ENCODE assay signal across 33 cellular contexts in the genomic region with DNA sequence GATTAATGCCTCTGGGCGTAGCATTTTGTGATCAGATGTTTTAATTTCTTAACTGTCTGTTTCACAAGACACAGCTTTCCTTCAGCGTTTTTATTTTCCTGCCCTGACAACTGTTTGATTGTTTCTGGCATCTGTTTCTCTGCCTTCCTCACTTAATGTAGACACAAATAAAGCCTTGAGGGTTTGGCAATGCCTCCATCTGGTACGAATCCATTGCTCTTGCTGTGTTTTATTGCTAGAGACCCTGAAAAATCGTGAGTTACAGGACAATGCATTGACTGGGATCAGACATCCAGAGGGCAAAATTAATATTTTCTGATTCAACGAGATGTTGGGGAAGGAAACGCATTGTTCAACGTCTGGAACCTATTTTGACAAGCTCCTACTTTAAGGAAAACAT.
"Had no signal": no experiment of that assay in that cellular context is flagged by ENCODE, and none has a peak within 500 bp of the region (broad histone marks: within the 10 kb centered on the region; RNA-seq: fewer than 3 reads in every experiment).

No MANE protein-coding gene starts in this region.

- H3K4me1 Mint-ChIP-seq: activated CD4-positive, alpha-beta T cell treated with anti-CD3 and anti-CD28 coated beads, Interleukin-2, amount 10 ng/mL, durations not matched to agents 24 days and 14 days; activated T-helper 17 cell treated with anti-CD3 and anti-CD28 coated beads, Interleukin-2, amount 50 U/mL, for 72 hours; neural crest cell; stimulated activated naive CD8-positive, alpha-beta T cell treated with anti-CD3 and anti-CD28 coated beads, Interleukin-15, amount 100 ng/mL, for 72 hours; T-helper 17 cell had no signal

- H3K36me3 Mint-ChIP-seq: activated CD4-positive, alpha-beta memory T cell treated with anti-CD3 and anti-CD28 coated beads for 36 hours; naive thymus-derived CD8-positive, alpha-beta T cell; type B pancreatic cell had no signal

- H3K9me3 Mint-ChIP-seq: activated CD4-positive, alpha-beta T cell treated with anti-CD3 and anti-CD28 coated beads, Interleukin-2, amount 10 ng/mL, durations not matched to agents 24 days and 14 days; stimulated activated naive CD8-positive, alpha-beta T cell treated with anti-CD3 and anti-CD28 coated beads, Interleukin-15, amount 100 ng/mL, for 72 hours; type B pancreatic cell had no signal

- H3K27me3 Mint-ChIP-seq: activated CD4-positive, alpha-beta memory T cell treated with anti-CD3 and anti-CD28 coated beads for 36 hours; naive thymus-derived CD8-positive, alpha-beta T cell; stimulated activated memory B cell treated with anti-CD40 and anti-IgM and Interleukin-4, amounts not matched to agents 10 μg/mL and 1 μg/mL and 100 μg/mL, for 72 hours; stimulated activated naive CD8-positive, alpha-beta T cell treated with anti-CD3 and anti-CD28 coated beads, Interleukin-15, amount 100 ng/mL, for 72 hours; T-helper 17 cell; type B pancreatic cell had no signal

- H3K4me2 ChIP-seq: smooth muscle cell had no signal

- H3K4me1 ChIP-seq: breast epithelium, gastrocnemius medialis, parathyroid adenoma, psoas muscle, uterus had no signal

- H3K27ac Mint-ChIP-seq: activated CD4-positive, alpha-beta memory T cell treated with anti-CD3 and anti-CD28 coated beads for 36 hours; activated CD4-positive, alpha-beta T cell treated with anti-CD3 and anti-CD28 coated beads, Interleukin-2, amount 10 ng/mL, durations not matched to agents 24 days and 14 days; activated T-helper 17 cell treated with anti-CD3 and anti-CD28 coated beads, Interleukin-2, amount 50 U/mL, for 72 hours; naive thymus-derived CD8-positive, alpha-beta T cell; stimulated activated memory B cell treated with anti-CD40 and anti-IgM and Interleukin-4, amounts not matched to agents 10 μg/mL and 1 μg/mL and 100 μg/mL, for 72 hours; stimulated activated naive CD8-positive, alpha-beta T cell treated with anti-CD3 and anti-CD28 coated beads, Interleukin-15, amount 100 ng/mL, for 72 hours; T-helper 17 cell; type B pancreatic cell had no signal

- ATAC-seq: activated T-cell treated with anti-CD3 and anti-CD28 coated beads, Interleukin-2, amount 50 U/mL, for 4 hours; activated T-helper 17 cell treated with anti-CD3 and anti-CD28 coated beads, Interleukin-2, amount 50 U/mL, for 72 hours; gastrocnemius medialis; left cardiac atrium; naive thymus-derived CD8-positive, alpha-beta T cell; psoas muscle; stimulated activated memory B cell treated with anti-CD40 and anti-IgM and Interleukin-4, amounts not matched to agents 10 μg/mL and 1 μg/mL and 100 μg/mL, for 72 hours; stimulated activated naive CD8-positive, alpha-beta T cell treated with anti-CD3 and anti-CD28 coated beads, Interleukin-15, amount 100 ng/mL, for 72 hours; T-helper 17 cell had no signal

- H3K4me3 Mint-ChIP-seq: activated CD4-positive, alpha-beta memory T cell treated with anti-CD3 and anti-CD28 coated beads for 36 hours; activated CD4-positive, alpha-beta T cell treated with anti-CD3 and anti-CD28 coated beads, Interleukin-2, amount 10 ng/mL, durations not matched to agents 24 days and 14 days; activated T-cell treated with anti-CD3 and anti-CD28 coated beads, Interleukin-2, amount 50 U/mL, for 4 hours; activated T-helper 17 cell treated with anti-CD3 and anti-CD28 coated beads, Interleukin-2, amount 50 U/mL, for 72 hours; naive thymus-derived CD8-positive, alpha-beta T cell; neural crest cell; stimulated activated memory B cell treated with anti-CD40 and anti-IgM and Interleukin-4, amounts not matched to agents 10 μg/mL and 1 μg/mL and 100 μg/mL, for 72 hours; stimulated activated naive CD8-positive, alpha-beta T cell treated with anti-CD3 and anti-CD28 coated beads, Interleukin-15, amount 100 ng/mL, for 72 hours; T-helper 17 cell; type B pancreatic cell had no signal

- DNase-seq: activated CD4-positive, alpha-beta memory T cell treated with anti-CD3 and anti-CD28 coated beads for 36 hours; activated CD4-positive, alpha-beta T cell treated with anti-CD3 and anti-CD28 coated beads, Interleukin-2, amount 10 ng/mL, durations not matched to agents 24 days and 14 days; activated CD4-positive, CD25-positive, alpha-beta regulatory T cell treated with anti-CD3 and anti-CD28 coated beads, Interleukin-2, amount 50 U/mL, for 72 hours; activated CD8-positive, alpha-beta memory T cell treated with anti-CD3 and anti-CD28 coated beads, Interleukin-2, amount 50 U/mL, for 48 hours; activated gamma-delta T cell treated with Interleukin-2 at 50 U/mL for 16 hours; activated naive CD4-positive, alpha-beta T cell treated with anti-CD3 and anti-CD28 coated beads, Interleukin-2, amount 50 U/mL, for 16 hours; activated T-cell treated with anti-CD3 and anti-CD28 coated beads, Interleukin-2, amount 50 U/mL, for 4 hours; amniotic stem cell; central memory CD4-positive, alpha-beta T cell; dermis blood vessel endothelial cell; effector CD4-positive, alpha-beta T cell; gastrocnemius medialis; hippocampal formation; left cardiac atrium; midbrain; naive thymus-derived CD8-positive, alpha-beta T cell; nucleus accumbens; psoas muscle; stimulated activated CD4-positive, alpha-beta T cell treated with anti-CD3 and anti-CD28 coated beads, Interleukin-1b, Interleukin-23, amount 100 ng/mL, for 48 hours; stimulated activated CD4-positive, alpha-beta T cell treated with anti-CD3 and anti-CD28 coated beads, Interleukin-4, amount 100 ng/mL, for 4 hours; stimulated activated CD8-positive, alpha-beta memory T cell treated with anti-CD3 and anti-CD28 coated beads, Interleukin-4, amount 100 ng/mL, for 48 hours; stimulated activated naive CD8-positive, alpha-beta T cell treated with anti-CD3 and anti-CD28 coated beads, Interleukin-15, amount 100 ng/mL, for 72 hours; substantia nigra; T-helper 17 cell; uterus had no signal

- H3K27me3 ChIP-seq: breast epithelium, gastrocnemius medialis, uterus had no signal

- H3K9me3 ChIP-seq: breast epithelium, gastrocnemius medialis, psoas muscle, uterus had no signal

- H3K9ac ChIP-seq: parathyroid adenoma had no signal

- H3K79me2 ChIP-seq: parathyroid adenoma had no signal

- H2AFZ ChIP-seq: parathyroid adenoma had no signal

- H3K4me3 ChIP-seq: breast epithelium, gastrocnemius medialis, psoas muscle, smooth muscle cell, uterus had no signal

- H3K36me3 ChIP-seq: breast epithelium, gastrocnemius medialis, uterus had no signal

- H3K27ac ChIP-seq: breast epithelium, epithelial cell of prostate, gastrocnemius medialis, parathyroid adenoma, psoas muscle, uterus had no signal
